ENCODE assay signal across 8 cellular contexts in genomic region chr6:14799928-14800327, GRCh38.
DNase-seq lines count a peak whose midpoint lies in the region; ATAC-seq, FAIRE-seq and TF ChIP-seq lines count a peak whose summit lies in the region.

No MANE protein-coding gene starts in this region.

- TF ChIP-seq CTCF in bronchial epithelial cell (IDR thresholded peaks at IDR 0.05; ENCODE audit: insufficient read depth, low read length, severe bottlenecking): no peak
- TF ChIP-seq CTCF in kidney (IDR thresholded peaks at IDR 0.05; ENCODE audit: borderline replicate concordance, extremely low read depth, insufficient read depth): no peak
- TF ChIP-seq CTCF in thyroid gland (IDR thresholded peaks at IDR 0.05): no peak

- no peak for FAIRE-seq in RCC 7860 (lab: Jason Lieb, UNC)
- FAIRE-seq in bronchial epithelial cell (lab: Jason Lieb, UNC): no peak
- no peak for FAIRE-seq in kidney (lab: Jason Lieb, UNC)

- TF ChIP-seq POLR2A in thyroid gland (IDR thresholded peaks at IDR 0.05): no peak

- DNase-seq in stimulated activated CD4-positive, alpha-beta T cell treated with anti-CD3 and anti-CD28 coated beads, Interleukin-12 subunit alpha, Interleukin-12 subunit beta, amount 100 ng/mL, for 48 hours (ENCODE audit: low read depth in 2 of 3, low spot score in 1 of 3): peak in 2 of 3 donors; percentile 17 to 29
- no peak for DNase-seq in stimulated activated CD4-positive, alpha-beta T cell treated with anti-CD3 and anti-CD28 coated beads, Interleukin-4, amount 100 ng/mL, for 1 hour
- DNase-seq in HS-27A (ENCODE audit: low read depth): peak; percentile 24
- peak; percentile 27 for DNase-seq in RCC 7860 (ENCODE audit: low spot score)
- DNase-seq in bronchial epithelial cell (ENCODE audit: low read depth): peak; percentile 85
- DNase-seq in kidney: peak; percentile 77
- peak; percentile 3 to 14 for DNase-seq in thyroid gland

- H3K9me3 ChIP-seq in kidney (ENCODE audit: control insufficient read depth in 1 of 2, low read length in 2 of 2) (no peaks in the 10 kb centered on the region), thyroid gland (no peaks in the 10 kb centered on the region)

- H3K36me3 ChIP-seq in bronchial epithelial cell (ENCODE audit: control insufficient read depth, insufficient read depth, low read length) (no peaks in the 10 kb centered on the region), kidney (ENCODE audit: control insufficient read depth in 1 of 2, insufficient read depth in 2 of 2, low read length in 2 of 2) (no peaks in the 10 kb centered on the region), thyroid gland (no peaks in the 10 kb centered on the region)

- H3K4me3 ChIP-seq in bronchial epithelial cell (ENCODE audit: low read depth, low read length): no peak overlapping the region
- no peak overlapping the region for H3K4me3 ChIP-seq in kidney (ENCODE audit: low read length in 2 of 2)
- H3K4me3 ChIP-seq in thyroid gland (replicated peaks in 1 of 3): no peak overlapping the region

- intact Hi-C loops in kidney (cut with DNase I) (no loop called here), thyroid gland (cut with DNase I) (no loop called here)

- no peaks in the 10 kb centered on the region for H3K27me3 ChIP-seq in bronchial epithelial cell (ENCODE audit: control insufficient read depth, insufficient read depth, low read length)
- no peaks in the 10 kb centered on the region for H3K27me3 ChIP-seq in thyroid gland

- no peak overlapping the region for H3K9ac ChIP-seq in kidney (ENCODE audit: low read length in 2 of 2)

- ATAC-seq in HG03432 (IDR thresholded peaks at IDR 0.05; ENCODE audit: unreplicated experiment): no peak

- peaks cover 2 to 7% of the 10 kb centered on the region in 2 donors for H3K4me1 ChIP-seq in kidney (ENCODE audit: control insufficient read depth in 1 of 2, insufficient read depth in 1 of 2, low read depth in 1 of 2, low read length in 2 of 2)
- peaks cover 0 to 4% of the 10 kb centered on the region in 2 donors for H3K4me1 ChIP-seq in thyroid gland

- H3K27ac ChIP-seq in kidney (ENCODE audit: low read depth in 2 of 2, low read length in 2 of 2) (no peak overlapping the region), thyroid gland (no peak overlapping the region)
